20 cellular contexts compared by ENCODE assay signal in the genomic region with DNA sequence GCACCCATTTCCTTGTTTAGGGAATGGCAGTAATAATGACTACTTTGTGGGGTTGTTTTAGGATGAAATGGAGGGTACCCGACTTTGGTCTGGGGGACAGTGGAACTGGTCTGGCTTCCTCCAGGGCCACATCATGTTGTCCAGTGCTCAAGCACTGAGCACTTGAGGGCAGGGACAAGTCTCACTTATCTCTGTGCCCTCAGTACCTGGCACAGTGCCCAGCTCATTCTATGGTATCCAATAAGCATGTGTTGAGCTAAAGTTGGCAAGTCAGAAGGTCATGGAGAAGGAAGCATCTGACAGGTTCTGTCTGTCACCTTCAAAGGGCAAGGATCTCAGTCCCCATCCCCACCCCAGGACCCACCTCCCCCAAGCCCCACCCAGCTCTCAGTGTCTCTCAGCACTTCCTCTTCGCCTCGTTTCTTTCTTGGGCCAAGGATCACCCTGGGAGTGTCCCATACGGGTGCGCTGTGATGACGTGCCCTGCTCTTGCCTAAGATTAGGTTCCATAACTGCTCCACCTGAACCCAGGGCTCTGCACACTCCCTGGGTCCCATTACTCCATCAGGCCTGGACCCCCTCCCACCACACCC. TPM values are rescaled to one million over a fixed set of nuclear protein-coding genes. Genes with fewer than 3 reads are reported as not detected.
DNase-seq lines count a peak whose midpoint lies in the region; TF ChIP-seq lines count a peak whose summit lies in the region.
"Had no signal": no experiment of that assay in that cellular context is flagged by ENCODE, and none has a peak within 500 bp of the region (broad histone marks: within the 10 kb centered on the region; RNA-seq: fewer than 3 reads in every experiment).

No MANE protein-coding gene starts in this region.

- no peak overlapping the region for H3K4ac ChIP-seq in neuronal stem cell (ENCODE audit: low read length)

- H3K27me3 ChIP-seq in endodermal cell (ENCODE audit: control insufficient read depth, insufficient read depth, low read length, poor library complexity, severe bottlenecking) = peaks cover 72% of the 10 kb centered on the region
- peaks cover 0 to 24% (median 6%) of the 10 kb centered on the region in 3 experiments for H3K27me3 ChIP-seq in neuronal stem cell (ENCODE audit: control insufficient read depth in 3 of 3, insufficient read depth in 3 of 3, low read depth in 1 of 3, low read length in 3 of 3)
- H3K27me3 ChIP-seq: hepatocyte, right lobe of liver had no signal

- no peak overlapping the region for H2BK12ac ChIP-seq in neuronal stem cell (ENCODE audit: low read length)

- H3K9me3 ChIP-seq in endodermal cell (ENCODE audit: control insufficient read depth, low read length) = no peaks in the 10 kb centered on the region
- H3K9me3 ChIP-seq in neuronal stem cell (replicated peaks in 1 of 2; ENCODE audit: control insufficient read depth in 2 of 2, insufficient read depth in 1 of 2, low read depth in 1 of 2, low read length in 2 of 2) = no peaks in the 10 kb centered on the region
- H3K9me3 ChIP-seq: neutrophil, right lobe of liver had no signal

- no peak overlapping the region for H3K14ac ChIP-seq in neuronal stem cell (ENCODE audit: low read length)

- no peaks in the 10 kb centered on the region for H3K9me3 Mint-ChIP-seq in endodermal cell
- H3K9me3 Mint-ChIP-seq: activated B cell treated with CpG ODN at 0.5 μM for 24 hours; activated T-helper 17 cell treated with anti-CD3 and anti-CD28 coated beads, Interleukin-2, amount 50 U/mL, for 72 hours; effector memory CD8-positive, alpha-beta T cell; T-cell had no signal

- no peak overlapping the region for H3K23ac ChIP-seq in neuronal stem cell (ENCODE audit: low read depth, low read length, poor library complexity)

- no peak overlapping the region for H2AFZ ChIP-seq in neuronal stem cell (ENCODE audit: low read length)
- H2AFZ ChIP-seq: hepatocyte had no signal

- H3K18ac ChIP-seq in neuronal stem cell (ENCODE audit: low read length) = peak overlapping the region; percentile 23

- no peak overlapping the region for H2BK120ac ChIP-seq in neuronal stem cell (ENCODE audit: low read depth, low read length)

- H3K4me1 Mint-ChIP-seq in endodermal cell = no peaks in the 10 kb centered on the region
- H3K4me1 Mint-ChIP-seq: activated B cell treated with CpG ODN at 0.5 μM for 24 hours had no signal

- H3K4me2 ChIP-seq in neuronal stem cell (ENCODE audit: insufficient read depth, low read length, poor library complexity, severe bottlenecking) = no peak overlapping the region
- H3K4me2 ChIP-seq: hepatocyte had no signal

- H4K91ac ChIP-seq in neuronal stem cell (ENCODE audit: low read depth, low read length, poor library complexity) = no peak overlapping the region

- 93 to 94% methylated on average over 2 to 6 of the region's 6 CpGs for WGBS in endodermal cell (ENCODE audit: insufficient coverage in 1 of 2, insufficient read length in 1 of 2), 2 experiments
- no CpG with 5 or more reads among the region's 6 CpGs for WGBS in neuronal stem cell (ENCODE audit: extremely low coverage in 2 of 2, insufficient read length in 2 of 2, insufficient replicate concordance in 1 of 2), 2 donors

- DNase-seq in DMS53 treated with DMSO at 0.1 percent for 48 hours (lab: John Stamatoyannopoulos, UW; ENCODE audit: unreplicated experiment) (peak; percentile 22), M059J (ENCODE audit: low read depth) (peak; percentile 28), endodermal cell (peak; percentile 30), neuronal stem cell (ENCODE audit: low spot score) (no peak), GM19238 (ENCODE audit: insufficient read length, low spot score) (no peak), NCI-H2081 treated with DMSO at 0.1 percent for 48 hours (lab: John Stamatoyannopoulos, UW) (no peak), dedifferentiated amniotic fluid mesenchymal stem cell (ENCODE audit: extremely low spot score) (no peak)
- DNase-seq: activated B cell treated with CpG ODN at 0.5 μM for 24 hours; AML-193; Calu3; caudate nucleus; effector memory CD8-positive, alpha-beta T cell; GDM1; NCI-H1092; right lobe of liver; stimulated activated CD4-positive, alpha-beta T cell treated with anti-CD3 and anti-CD28 coated beads, Interleukin-2, amount 100 ng/mL, for 24 hours; T-cell had no signal

- H2BK5ac ChIP-seq in neuronal stem cell (ENCODE audit: low read length) = no peak overlapping the region

- H3K79me1 ChIP-seq in neuronal stem cell (ENCODE audit: low read depth, low read length) = no peaks in the 10 kb centered on the region

- no peak overlapping the region for H2AK5ac ChIP-seq in neuronal stem cell (ENCODE audit: low read depth, low read length)

- H3K36me3 Mint-ChIP-seq in endodermal cell (ENCODE audit: low read depth) = no peaks in the 10 kb centered on the region
- H3K36me3 Mint-ChIP-seq: T-cell had no signal

- H3K27ac Mint-ChIP-seq in endodermal cell = no peak overlapping the region
- H3K27ac Mint-ChIP-seq: activated B cell treated with CpG ODN at 0.5 μM for 24 hours; activated T-helper 17 cell treated with anti-CD3 and anti-CD28 coated beads, Interleukin-2, amount 50 U/mL, for 72 hours; effector memory CD8-positive, alpha-beta T cell; T-cell had no signal

- TF ChIP-seq CTCF in endodermal cell (conservative IDR thresholded peaks at IDR 0.05) = no peak

- H3K27me3 Mint-ChIP-seq in endodermal cell (ENCODE audit: insufficient read depth) = peaks cover 45% of the 10 kb centered on the region

- no peak overlapping the region for H2BK15ac ChIP-seq in neuronal stem cell (ENCODE audit: low read length)

- H3K9ac ChIP-seq in endodermal cell (ENCODE audit: extremely low read depth, low read length, poor library complexity, severe bottlenecking) (no peak overlapping the region), neuronal stem cell (ENCODE audit: low read depth, low read length, poor library complexity) (no peak overlapping the region)

- H3K27ac ChIP-seq in endodermal cell (ENCODE audit: low read depth, low read length) (no peak overlapping the region), neuronal stem cell (replicated peaks; ENCODE audit: low read length) (no peak overlapping the region)
- H3K27ac ChIP-seq: hepatocyte, neutrophil, right lobe of liver had no signal

- H3K36me3 ChIP-seq in endodermal cell (ENCODE audit: control insufficient read depth, insufficient read depth, low read length) = no peaks in the 10 kb centered on the region
- no peaks in the 10 kb centered on the region for H3K36me3 ChIP-seq in neuronal stem cell (replicated peaks in 1 of 2; ENCODE audit: control insufficient read depth in 2 of 2, insufficient read depth in 2 of 2, low read length in 2 of 2)
- H3K36me3 ChIP-seq: neutrophil, right lobe of liver had no signal

- H4K8ac ChIP-seq in neuronal stem cell (ENCODE audit: low read depth, low read length) = no peak overlapping the region

- no peaks in the 10 kb centered on the region for H3K4me1 ChIP-seq in endodermal cell (ENCODE audit: control insufficient read depth, insufficient read depth, low read length)
- H3K4me1 ChIP-seq in neuronal stem cell (ENCODE audit: control insufficient read depth in 2 of 2, insufficient read depth in 1 of 2, low read depth in 1 of 2, low read length in 2 of 2) = peaks cover 0 to 6% of the 10 kb centered on the region in 2 donors
- H3K4me1 ChIP-seq: right lobe of liver had no signal

- no peak overlapping the region for H3K4me3 Mint-ChIP-seq in endodermal cell
- H3K4me3 Mint-ChIP-seq: activated B cell treated with CpG ODN at 0.5 μM for 24 hours; activated T-helper 17 cell treated with anti-CD3 and anti-CD28 coated beads, Interleukin-2, amount 50 U/mL, for 72 hours; effector memory CD8-positive, alpha-beta T cell; T-cell had no signal

- H3K4me3 ChIP-seq in endodermal cell (ENCODE audit: low read length) (no peak overlapping the region), neuronal stem cell (ENCODE audit: low read length in 2 of 2) (no peak overlapping the region)
- H3K4me3 ChIP-seq: hepatocyte, right lobe of liver had no signal

RNA-seq across cellular contexts. Expression of a gene that starts 24.3 kb away (rescaled TPM):
- 282 and 530 TPM in 2 replicates for total RNA-seq in M059J (2014; rRNA removed; shearing (Covaris generic))
- 10 to 100 TPM; 17.3 to 61.6 TPM for total RNA-seq in endodermal cell
- 120 TPM for polyA plus RNA-seq in endodermal cell (2013, experiment 1 of 2)
- polyA plus RNA-seq in endodermal cell (2013, experiment 2 of 2) = 114 TPM
- polyA plus RNA-seq in neuronal stem cell (2013, experiment 1 of 2) = 71.6 TPM
- polyA plus RNA-seq in neuronal stem cell (2013, experiment 2 of 2) = 70.1 TPM

RNA-seq across cellular contexts. Expression of a gene that starts 34.3 kb away (rescaled TPM):
- 5.1 and 9.3 TPM in 2 replicates for total RNA-seq in M059J (2014; rRNA removed; shearing (Covaris generic))
- under 1 TPM in 1 of 2 donors, not detected in 1; 0.04 TPM for total RNA-seq in endodermal cell
- polyA plus RNA-seq in endodermal cell (2013, experiment 1 of 2) = not detected
- not detected for polyA plus RNA-seq in endodermal cell (2013, experiment 2 of 2)
- polyA plus RNA-seq in neuronal stem cell (2013, experiment 1 of 2) = under 0.01 TPM
- 0.03 TPM for polyA plus RNA-seq in neuronal stem cell (2013, experiment 2 of 2)

Comparison
In these comparisons a context has a peak if more than half of its experiments do, and no peak if none do; other contexts are left out.
1. DNase-seq: peak in DMS53 treated with DMSO at 0.1 percent for 48 hours (single experiment), M059J (single experiment) and endodermal cell (single experiment); none in neuronal stem cell (single experiment), GM19238 (single experiment), NCI-H2081 treated with DMSO at 0.1 percent for 48 hours (single experiment) and dedifferentiated amniotic fluid mesenchymal stem cell (single experiment).